In the genomic region with DNA sequence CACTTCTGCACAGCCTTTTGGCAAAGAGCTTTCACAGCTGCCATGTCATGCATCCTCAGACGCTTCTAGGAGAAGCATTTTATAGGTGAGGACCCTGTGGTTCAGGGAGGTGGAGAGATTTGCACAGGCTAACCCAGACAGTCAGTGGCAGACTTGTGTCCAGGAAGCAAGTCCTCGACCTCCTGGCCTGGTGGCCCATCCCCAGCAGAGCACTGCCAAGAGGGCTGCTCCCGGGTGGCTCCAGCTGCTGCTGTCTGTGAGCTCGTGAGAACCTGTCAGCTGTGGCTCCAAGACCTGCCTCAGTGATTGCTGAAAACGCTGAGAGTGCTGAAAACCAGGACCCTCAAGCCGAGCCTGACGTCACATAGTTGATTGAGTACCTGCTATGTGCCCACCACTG, we compare ENCODE assay signal across 17 cellular contexts.
"Had no signal": no experiment of that assay in that cellular context is flagged by ENCODE, and none has a peak within 500 bp of the region (broad histone marks: within the 10 kb centered on the region; RNA-seq: fewer than 3 reads in every experiment).

No MANE protein-coding gene starts in this region.

- H3K4me3 ChIP-seq: adrenal gland, ascending aorta, colonic mucosa, esophagus muscularis mucosa, transverse colon had no signal

- H3K27ac ChIP-seq: adrenal gland, ascending aorta, colonic mucosa, esophagus muscularis mucosa, transverse colon, VCaP had no signal

- H3K9me3 Mint-ChIP-seq: memory B cell; stimulated activated naive B cell treated with anti-CD40 and anti-IgM and Interleukin-4, amounts not matched to agents 10 μg/mL and 1 μg/mL and 100 μg/mL, for 72 hours; T-helper 2 cell treated with Interferon-gamma antibody and Interleukin-4, amounts not matched to agents 5 μg/mL and 100 μg/mL, for 36 hours had no signal

- DNase-seq: activated naive CD4-positive, alpha-beta T cell; activated T-cell treated with anti-CD3 and anti-CD28 coated beads, Interleukin-2, amount 50 U/mL, for 1 hour; adrenal gland; colonic mucosa; small intestine; stimulated activated CD4-positive, alpha-beta T cell treated with anti-CD3 and anti-CD28 coated beads, Interleukin-15, amount 100 ng/mL, for 24 hours; stimulated activated CD4-positive, alpha-beta T cell treated with anti-CD3 and anti-CD28 coated beads, Interleukin-2, amount 100 ng/mL, for 48 hours; stimulated activated CD8-positive, alpha-beta memory T cell treated with anti-CD3 and anti-CD28 coated beads, Interleukin-4, amount 100 ng/mL, for 48 hours; stimulated activated naive B cell treated with anti-CD40 and anti-IgM and Interleukin-4, amounts not matched to agents 10 μg/mL and 1 μg/mL and 100 μg/mL, for 72 hours; transverse colon had no signal

- H3K36me3 Mint-ChIP-seq: activated naive CD8-positive, alpha-beta T cell; memory B cell; stimulated activated naive B cell treated with anti-CD40 and anti-IgM and Interleukin-4, amounts not matched to agents 10 μg/mL and 1 μg/mL and 100 μg/mL, for 72 hours had no signal

- H3K27me3 Mint-ChIP-seq: activated naive CD8-positive, alpha-beta T cell had no signal

- H3K4me3 Mint-ChIP-seq: activated naive CD8-positive, alpha-beta T cell; memory B cell; stimulated activated naive B cell treated with anti-CD40 and anti-IgM and Interleukin-4, amounts not matched to agents 10 μg/mL and 1 μg/mL and 100 μg/mL, for 72 hours; T-helper 2 cell treated with Interferon-gamma antibody and Interleukin-4, amounts not matched to agents 5 μg/mL and 100 μg/mL, for 36 hours had no signal

- H3K4me1 ChIP-seq: adrenal gland, ascending aorta, colonic mucosa, esophagus muscularis mucosa, transverse colon had no signal

- H3K27me3 ChIP-seq: ascending aorta, colonic mucosa, transverse colon had no signal

- H3K4me1 Mint-ChIP-seq: memory B cell; stimulated activated naive B cell treated with anti-CD40 and anti-IgM and Interleukin-4, amounts not matched to agents 10 μg/mL and 1 μg/mL and 100 μg/mL, for 72 hours had no signal

- H3K9me3 ChIP-seq: adrenal gland, ascending aorta, colonic mucosa, esophagus muscularis mucosa, transverse colon had no signal

- H3K36me3 ChIP-seq: adrenal gland, ascending aorta, colonic mucosa, esophagus muscularis mucosa, transverse colon had no signal

- H3K27ac Mint-ChIP-seq: activated naive CD8-positive, alpha-beta T cell; memory B cell; progenitor cell of endocrine pancreas; stimulated activated naive B cell treated with anti-CD40 and anti-IgM and Interleukin-4, amounts not matched to agents 10 μg/mL and 1 μg/mL and 100 μg/mL, for 72 hours; T-helper 2 cell treated with Interferon-gamma antibody and Interleukin-4, amounts not matched to agents 5 μg/mL and 100 μg/mL, for 36 hours had no signal
